8 cellular contexts compared by ENCODE assay signal in the genomic region with DNA sequence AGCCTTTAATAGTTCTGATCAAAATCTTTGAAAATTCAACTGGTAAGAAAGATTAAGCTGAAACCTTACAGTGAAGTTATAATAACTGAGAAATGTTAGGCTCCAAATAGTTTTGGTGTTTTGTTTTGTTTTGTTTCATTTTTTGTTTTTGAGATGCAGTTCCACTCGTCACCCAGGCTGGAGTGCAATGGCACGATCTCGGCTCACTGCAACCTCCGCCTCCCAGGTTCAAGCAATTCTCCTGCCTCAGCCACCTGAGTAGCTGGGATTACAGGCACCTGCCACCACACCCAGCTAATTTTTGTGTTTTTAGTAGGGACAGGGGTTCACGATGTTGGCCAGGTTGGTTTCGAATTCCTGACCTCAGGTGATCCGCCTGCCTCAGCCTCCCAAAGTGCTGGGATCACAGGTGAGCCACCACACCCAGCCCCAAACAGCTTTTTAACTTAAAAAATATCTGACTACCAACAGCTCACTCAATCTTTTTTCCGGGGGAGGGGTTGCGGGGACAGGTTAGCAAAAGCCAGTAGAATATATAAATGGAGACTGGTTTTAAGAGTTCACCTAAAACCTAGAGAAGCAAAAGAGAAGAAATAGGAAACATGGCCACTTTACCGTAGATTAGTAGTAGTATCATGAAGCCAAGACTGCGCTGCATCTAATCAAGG. TPM values are rescaled to one million over a fixed set of nuclear protein-coding genes. Genes with fewer than 3 reads are reported as not detected.
DNase-seq lines count a peak whose midpoint lies in the region; ATAC-seq, FAIRE-seq and TF ChIP-seq lines count a peak whose summit lies in the region.
"Not testable (repeated sequence)": the region's sequence is repeated elsewhere in the genome, so short reads cannot be mapped to it uniquely, and the experiment has no call there.

No MANE protein-coding gene starts in this region.

- peaks cover 35 to 85% (median 57%) of the 10 kb centered on the region in 4 donors for H3K4me1 Mint-ChIP-seq in CD4-positive, CD25-positive, alpha-beta regulatory T cell
- peaks cover 65% of the 10 kb centered on the region for H3K4me1 Mint-ChIP-seq in T-helper 1 cell treated with Interleukin-12 subunit alpha and Interleukin-12 subunit beta and Interleukin-4 antibody, amounts not matched to agents 30 μg/mL and 1 μg/mL, for 36 hours (ENCODE audit: low read depth)
- H3K4me1 Mint-ChIP-seq in activated CD4-positive, alpha-beta memory T cell treated with anti-CD3 and anti-CD28 coated beads for 36 hours (ENCODE audit: low read depth): peaks cover 79% of the 10 kb centered on the region
- H3K4me1 Mint-ChIP-seq in activated T-cell treated with anti-CD3 and anti-CD28 coated beads, Interleukin-2, amount 50 U/mL, for 72 hours (ENCODE audit: low read depth): peaks cover 92% of the 10 kb centered on the region

- 69 to 94% (median 82%) methylated on average over 10 to 11 of the region's 11 CpGs for WGBS in spleen, 5 donors

- CTCF ChIA-PET in activated CD4-positive, alpha-beta memory T cell treated with anti-CD3 and anti-CD28 coated beads for 36 hours (lab: Charles Lee): interaction anchor here (1.1 to 7.3 kb wide), 7 partner anchors 7 to 467 kb away, joined by 5 to 53 read pairs (median 9); partner anchors contain the start of gene ZC3H12D

- H3K36me3 Mint-ChIP-seq in CD4-positive, CD25-positive, alpha-beta regulatory T cell: not testable (repeated sequence)
- H3K36me3 Mint-ChIP-seq in T-helper 1 cell treated with Interleukin-12 subunit alpha and Interleukin-12 subunit beta and Interleukin-4 antibody, amounts not matched to agents 30 μg/mL and 1 μg/mL, for 36 hours (ENCODE audit: low read depth): peaks cover 14% of the 10 kb centered on the region
- H3K36me3 Mint-ChIP-seq in activated CD4-positive, alpha-beta memory T cell treated with anti-CD3 and anti-CD28 coated beads for 36 hours: peaks cover 16% of the 10 kb centered on the region
- H3K36me3 Mint-ChIP-seq in activated T-cell treated with anti-CD3 and anti-CD28 coated beads, Interleukin-2, amount 50 U/mL, for 72 hours (ENCODE audit: insufficient read depth in 2 of 2): peaks cover 2 to 24% of the 10 kb centered on the region in 2 donors
- peaks cover 9 to 31% of the 10 kb centered on the region in 2 donors for H3K36me3 Mint-ChIP-seq in activated naive CD4-positive, alpha-beta T cell treated with anti-CD3 and anti-CD28 coated beads, Interleukin-2, amount 50 U/mL, for 72 hours

- not testable (repeated sequence) for H3K9me3 ChIP-seq in CD4-positive, CD25-positive, alpha-beta regulatory T cell (ENCODE audit: control insufficient read depth in 2 of 2, low read length in 2 of 2); effector memory CD4-positive, alpha-beta T cell (ENCODE audit: control insufficient read depth, low read length); spleen

- H3K27me3 ChIP-seq in CD4-positive, CD25-positive, alpha-beta regulatory T cell (ENCODE audit: control insufficient read depth, insufficient read depth, low read length); effector memory CD4-positive, alpha-beta T cell (replicated peaks; ENCODE audit: control insufficient read depth, insufficient read depth, low read length, poor library complexity, severe bottlenecking); spleen (replicated peaks in 1 of 7): not testable (repeated sequence)

- peak overlapping the region; percentile 67 to 97 (median 91) for H3K4me3 Mint-ChIP-seq in CD4-positive, CD25-positive, alpha-beta regulatory T cell
- H3K4me3 Mint-ChIP-seq in T-helper 1 cell treated with Interleukin-12 subunit alpha and Interleukin-12 subunit beta and Interleukin-4 antibody, amounts not matched to agents 30 μg/mL and 1 μg/mL, for 36 hours: peak overlapping the region; percentile 63
- peak overlapping the region; percentile 74 for H3K4me3 Mint-ChIP-seq in activated CD4-positive, alpha-beta memory T cell treated with anti-CD3 and anti-CD28 coated beads for 36 hours
- H3K4me3 Mint-ChIP-seq in activated T-cell treated with anti-CD3 and anti-CD28 coated beads, Interleukin-2, amount 50 U/mL, for 72 hours: peak overlapping the region; percentile 74 to 87

- DNase-seq in CD4-positive, CD25-positive, alpha-beta regulatory T cell: peak in 2 of 3 donors; percentile 54 to 61
- DNase-seq in GM19239 (ENCODE audit: insufficient read length, low spot score); activated T-cell treated with anti-CD3 and anti-CD28 coated beads, Interleukin-2, amount 50 U/mL, for 72 hours; activated naive CD4-positive, alpha-beta T cell treated with anti-CD3 and anti-CD28 coated beads, Interleukin-2, amount 50 U/mL, for 72 hours (ENCODE audit: low spot score in 2 of 2); effector memory CD4-positive, alpha-beta T cell; spleen: not testable (repeated sequence)
- peak; percentile 53 for DNase-seq in activated CD4-positive, alpha-beta memory T cell treated with anti-CD3 and anti-CD28 coated beads for 36 hours

- peak; percentile 24 to 35 for ATAC-seq in CD4-positive, CD25-positive, alpha-beta regulatory T cell (ENCODE audit: low read depth in 2 of 2)
- peak; percentile 20 to 22 for ATAC-seq in activated T-cell treated with anti-CD3 and anti-CD28 coated beads, Interleukin-2, amount 50 U/mL, for 72 hours (replicated peaks in 1 of 2)
- peak; percentile 7 to 43 for ATAC-seq in activated naive CD4-positive, alpha-beta T cell treated with anti-CD3 and anti-CD28 coated beads, Interleukin-2, amount 50 U/mL, for 72 hours

- H3K4me3 ChIP-seq in CD4-positive, CD25-positive, alpha-beta regulatory T cell (ENCODE audit: low read depth, low read length): peak overlapping the region; percentile 93
- H3K4me3 ChIP-seq in effector memory CD4-positive, alpha-beta T cell (ENCODE audit: insufficient read depth, low read depth, low read length, poor library complexity, severe bottlenecking): peak overlapping the region; percentile 40
- H3K4me3 ChIP-seq in spleen: peak overlapping the region in 2 of 8 donors; percentile 5 to 43

- FAIRE-seq in GM19239 (lab: Jason Lieb, UNC): peak; percentile 23

- peak overlapping the region; percentile 96 to 99 (median 99) for H3K27ac Mint-ChIP-seq in CD4-positive, CD25-positive, alpha-beta regulatory T cell
- H3K27ac Mint-ChIP-seq in T-helper 1 cell treated with Interleukin-12 subunit alpha and Interleukin-12 subunit beta and Interleukin-4 antibody, amounts not matched to agents 30 μg/mL and 1 μg/mL, for 36 hours: peak overlapping the region; percentile 90
- H3K27ac Mint-ChIP-seq in activated CD4-positive, alpha-beta memory T cell treated with anti-CD3 and anti-CD28 coated beads for 36 hours: peak overlapping the region; percentile 97
- H3K27ac Mint-ChIP-seq in activated T-cell treated with anti-CD3 and anti-CD28 coated beads, Interleukin-2, amount 50 U/mL, for 72 hours: peak overlapping the region; percentile 100
- peak overlapping the region; percentile 98 to 99 for H3K27ac Mint-ChIP-seq in activated naive CD4-positive, alpha-beta T cell treated with anti-CD3 and anti-CD28 coated beads, Interleukin-2, amount 50 U/mL, for 72 hours

- POLR2A ChIA-PET in activated CD4-positive, alpha-beta memory T cell treated with anti-CD3 and anti-CD28 coated beads for 36 hours (lab: Charles Lee): interaction anchor here (0.6 to 4.8 kb wide), 13 partner anchors 9 to 464 kb away, joined by 3 to 40 read pairs (median 5); partner anchors contain the start of gene PPIL4

- peaks cover 67% of the 10 kb centered on the region for H3K4me1 ChIP-seq in CD4-positive, CD25-positive, alpha-beta regulatory T cell (ENCODE audit: control insufficient read depth, insufficient read depth, low read length, poor library complexity, severe bottlenecking)
- H3K4me1 ChIP-seq in effector memory CD4-positive, alpha-beta T cell (ENCODE audit: control insufficient read depth, insufficient read depth, low read length, poor library complexity, severe bottlenecking): peaks cover 37% of the 10 kb centered on the region
- H3K4me1 ChIP-seq in spleen: peaks cover 0 to 33% (median 5%) of the 10 kb centered on the region in 6 donors

- not testable (repeated sequence) for TF ChIP-seq POLR2A in spleen (IDR thresholded peaks at IDR 0.05)

- intact Hi-C loops in activated CD4-positive, alpha-beta memory T cell treated with anti-CD3 and anti-CD28 coated beads for 36 hours (cut with micrococcal nuclease): loop anchor here (1.0 to 10.0 kb wide), 7 partner anchors 10 to 661 kb away; partner anchors contain the start of gene ZC3H12D
- intact Hi-C loops in spleen (cut with DNase I; ENCODE audit: low total_unique reads): not testable (repeated sequence)

- not testable (repeated sequence) for H3K9me3 Mint-ChIP-seq in CD4-positive, CD25-positive, alpha-beta regulatory T cell; T-helper 1 cell treated with Interleukin-12 subunit alpha and Interleukin-12 subunit beta and Interleukin-4 antibody, amounts not matched to agents 30 μg/mL and 1 μg/mL, for 36 hours; activated CD4-positive, alpha-beta memory T cell treated with anti-CD3 and anti-CD28 coated beads for 36 hours; activated T-cell treated with anti-CD3 and anti-CD28 coated beads, Interleukin-2, amount 50 U/mL, for 72 hours; activated naive CD4-positive, alpha-beta T cell treated with anti-CD3 and anti-CD28 coated beads, Interleukin-2, amount 50 U/mL, for 72 hours

- not testable (repeated sequence) for TF ChIP-seq CTCF in spleen (IDR thresholded peaks at IDR 0.05 in 8 of 11, conservative IDR thresholded peaks at IDR 0.05 in 3 of 11)

- H3K27me3 Mint-ChIP-seq in CD4-positive, CD25-positive, alpha-beta regulatory T cell; T-helper 1 cell treated with Interleukin-12 subunit alpha and Interleukin-12 subunit beta and Interleukin-4 antibody, amounts not matched to agents 30 μg/mL and 1 μg/mL, for 36 hours (ENCODE audit: low read depth); activated CD4-positive, alpha-beta memory T cell treated with anti-CD3 and anti-CD28 coated beads for 36 hours; activated T-cell treated with anti-CD3 and anti-CD28 coated beads, Interleukin-2, amount 50 U/mL, for 72 hours (ENCODE audit: low read depth): not testable (repeated sequence)

- H3K36me3 ChIP-seq in CD4-positive, CD25-positive, alpha-beta regulatory T cell (ENCODE audit: control insufficient read depth, insufficient read depth, low read length); effector memory CD4-positive, alpha-beta T cell (ENCODE audit: control insufficient read depth, insufficient read depth, low read length); spleen: not testable (repeated sequence)

- H3K27ac ChIP-seq in CD4-positive, CD25-positive, alpha-beta regulatory T cell (ENCODE audit: insufficient read depth, low read length, poor library complexity, severe bottlenecking): peak overlapping the region; percentile 97
- H3K27ac ChIP-seq in effector memory CD4-positive, alpha-beta T cell (ENCODE audit: insufficient read depth, low read length, poor library complexity, severe bottlenecking): peak overlapping the region; percentile 92
- H3K27ac ChIP-seq in spleen: peak overlapping the region in 5 of 8 donors; percentile 2 to 46 (median 26)

RNA-seq across cellular contexts. Expression of gene ZC3H12D, which starts 10.7 kb away (rescaled TPM):
- total RNA-seq in CD4-positive, CD25-positive, alpha-beta regulatory T cell: 251 TPM
- 10 to 100 TPM in 1 of 4 donors, 1 to 10 TPM in 3; 7.1 to 10.3 (median 8.7) TPM for polyA plus RNA-seq in CD4-positive, CD25-positive, alpha-beta regulatory T cell
- total RNA-seq in activated CD4-positive, alpha-beta memory T cell treated with anti-CD3 and anti-CD28 coated beads for 36 hours: 100 to 1,000 TPM; 124 to 129 TPM
- total RNA-seq in activated T-cell treated with anti-CD3 and anti-CD28 coated beads, Interleukin-2, amount 50 U/mL, for 72 hours: 100 to 1,000 TPM; 106 to 170 TPM
- total RNA-seq in activated naive CD4-positive, alpha-beta T cell treated with anti-CD3 and anti-CD28 coated beads, Interleukin-2, amount 50 U/mL, for 72 hours: 100 to 1,000 TPM in 1 of 2 donors, 10 to 100 TPM in 1; 87.1 to 186 TPM
- 10 to 100 TPM; 20.1 to 38.4 (median 27.3) TPM for total RNA-seq in spleen
- polyA plus RNA-seq in spleen: 10 to 100 TPM; 15.2 to 24.4 (median 18.3) TPM

RNA-seq across cellular contexts. Expression of gene PPIL4, which starts 50.4 kb away (rescaled TPM):
- total RNA-seq in CD4-positive, CD25-positive, alpha-beta regulatory T cell: 40.8 TPM
- 10 to 100 TPM; 10.0 to 13.3 (median 12.0) TPM for polyA plus RNA-seq in CD4-positive, CD25-positive, alpha-beta regulatory T cell
- total RNA-seq in activated CD4-positive, alpha-beta memory T cell treated with anti-CD3 and anti-CD28 coated beads for 36 hours: 10 to 100 TPM; 21.5 to 23.6 TPM
- 10 to 100 TPM; 29.5 to 42.0 TPM for total RNA-seq in activated T-cell treated with anti-CD3 and anti-CD28 coated beads, Interleukin-2, amount 50 U/mL, for 72 hours
- 10 to 100 TPM; 21.9 to 29.3 TPM for total RNA-seq in activated naive CD4-positive, alpha-beta T cell treated with anti-CD3 and anti-CD28 coated beads, Interleukin-2, amount 50 U/mL, for 72 hours
- total RNA-seq in spleen: 10 to 100 TPM; 24.8 to 36.8 (median 30.7) TPM
- polyA plus RNA-seq in spleen: 10 to 100 TPM; 14.7 to 18.5 (median 16.8) TPM

Comparison
In these comparisons a context has a peak if more than half of its experiments do, and no peak if none do; other contexts are left out.
1. H3K27ac ChIP-seq: peak in every context shown above with its lines; median percentile 97 in CD4-positive, CD25-positive, alpha-beta regulatory T cell; 92 in effector memory CD4-positive, alpha-beta T cell; 26 in spleen.